Comparison of ENCODE assay signal across 13 cellular contexts in the genomic region with DNA sequence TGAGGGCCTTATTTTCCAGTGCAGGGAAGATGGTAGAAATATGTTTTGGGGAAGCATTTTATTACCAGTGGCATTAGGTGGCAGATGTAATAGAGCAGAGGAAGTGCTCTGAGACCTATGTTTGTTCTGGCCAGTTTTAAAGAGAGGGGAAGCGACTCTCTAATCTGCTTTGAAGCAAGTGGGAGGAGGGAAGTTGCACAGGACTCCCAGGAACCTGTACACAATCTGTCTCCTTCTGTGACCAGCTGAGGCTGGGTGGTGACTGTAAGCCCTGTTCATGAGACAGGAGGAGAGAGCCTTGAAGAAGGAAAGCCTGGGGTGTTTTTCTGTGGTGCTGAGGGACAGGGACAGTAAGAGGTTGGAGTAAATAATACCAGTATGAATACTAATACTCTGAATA.
A peak's percentile ranks its signal among the peaks of the same experiment; 100 is the strongest.
DNase-seq lines count a peak whose midpoint lies in the region; ATAC-seq, FAIRE-seq and TF ChIP-seq lines count a peak whose summit lies in the region.
"Had no signal": no experiment of that assay in that cellular context is flagged by ENCODE, and none has a peak within 500 bp of the region (broad histone marks: within the 10 kb centered on the region; RNA-seq: fewer than 3 reads in every experiment).

No MANE protein-coding gene starts in this region.

- H3K4me1 ChIP-seq in A549 (peaks cover 82% of the 10 kb centered on the region), body of pancreas (peaks cover 16% of the 10 kb centered on the region)

- 44% methylated on average over 1 of the region's 1 CpG for WGBS in A549 (ENCODE audit: missing lambda C conversion rate)
- 67 to 71% methylated on average over 1 of the region's 1 CpG for WGBS in body of pancreas, 2 donors

- no peaks in the 10 kb centered on the region for H3K9me3 Mint-ChIP-seq in mesothelial cell of epicardium
- H3K9me3 Mint-ChIP-seq: activated CD4-positive, alpha-beta T cell treated with anti-CD3 and anti-CD28 coated beads, Interleukin-2, amount 10 ng/mL, durations not matched to agents 7 days and 5 days; CD4-positive, CD25-positive, alpha-beta regulatory T cell had no signal

- peak overlapping the region; percentile 91 for H3K4me2 ChIP-seq in A549

- peaks cover 7% of the 10 kb centered on the region for H3K36me3 Mint-ChIP-seq in mesothelial cell of epicardium

- no peak for ATAC-seq in A549
- peak; percentile 34 for ATAC-seq in body of pancreas

- H3K9me3 ChIP-seq in A549 (no peaks in the 10 kb centered on the region), body of pancreas (no peaks in the 10 kb centered on the region)

- H3K27me3 ChIP-seq in body of pancreas, result no peaks in the 10 kb centered on the region

- POLR2A ChIA-PET in A549 (lab: Yijun Ruan, JAX), result no interaction called here

- no peak for TF ChIP-seq RAD21 in A549 (conservative IDR thresholded peaks at IDR 0.05 in 1 of 2, IDR thresholded peaks at IDR 0.05 in 1 of 2)

- no peak for TF ChIP-seq CTCF in A549 (IDR thresholded peaks at IDR 0.05)
- TF ChIP-seq CTCF in body of pancreas (IDR thresholded peaks at IDR 0.05), result no peak
- no peak for TF ChIP-seq CTCF in mesothelial cell of epicardium (IDR thresholded peaks at IDR 0.05; ENCODE audit: unreplicated experiment)

- H3K36me3 ChIP-seq in body of pancreas (replicated peaks in 1 of 2; ENCODE audit: insufficient read depth in 1 of 2, low read depth in 2 of 2), result no peaks in the 10 kb centered on the region

- no peak overlapping the region for H3K4me3 ChIP-seq in A549
- no peak overlapping the region for H3K4me3 ChIP-seq in body of pancreas

- DNase-seq in A549 (ENCODE audit: low read depth in 1 of 2, low spot score in 1 of 2) (no peak), KBM-7 (peak; percentile 65), body of pancreas (peak in 1 of 4 donors; percentile 23), mesothelial cell of epicardium (ENCODE audit: low spot score in 2 of 2, unreplicated experiment in 2 of 2) (no peak), T-helper 2 cell (no peak), NCI-H1694 treated with DMSO at 0.1 percent for 48 hours (lab: John Stamatoyannopoulos, UW) (no peak), RCC 7860 (ENCODE audit: low spot score) (no peak)
- DNase-seq in activated naive CD4-positive, alpha-beta T cell treated with Interleukin-2 at 50 U/mL for 16 hours, result no peak
- DNase-seq: activated CD4-positive, alpha-beta T cell treated with anti-CD3 and anti-CD28 coated beads, Interleukin-2, amount 10 ng/mL, durations not matched to agents 7 days and 5 days had no signal

- no peaks in the 10 kb centered on the region for H3K27me3 Mint-ChIP-seq in mesothelial cell of epicardium (ENCODE audit: low read depth)
- H3K27me3 Mint-ChIP-seq: activated CD4-positive, alpha-beta T cell treated with anti-CD3 and anti-CD28 coated beads, Interleukin-2, amount 10 ng/mL, durations not matched to agents 7 days and 5 days; CD4-positive, CD25-positive, alpha-beta regulatory T cell had no signal

- TF ChIP-seq EP300 in A549 (IDR thresholded peaks at IDR 0.05), result no peak

- TF ChIP-seq POLR2A in A549 (IDR thresholded peaks at IDR 0.05; ENCODE audit: low read length) (no peak), body of pancreas (IDR thresholded peaks at IDR 0.05) (no peak)

- FAIRE-seq in A549 (lab: Jason Lieb, UNC), result no peak
- no peak for FAIRE-seq in RCC 7860 (lab: Jason Lieb, UNC)
- FAIRE-seq: bronchial epithelial cell, H54 had no signal

- H3K27ac ChIP-seq in A549 (peak overlapping the region; percentile 98 to 99), body of pancreas (no peak overlapping the region)
- H3K27ac ChIP-seq: parathyroid adenoma had no signal

- intact Hi-C loops in body of pancreas (cut with DNase I), result no loop called here

- in situ Hi-C loops in KBM-7 (cut with MboI; ENCODE audit: low pct_unique_long_range_greater_than_20kb, low sequenced_read_pairs), result no loop called here

- H3K4me1 Mint-ChIP-seq in mesothelial cell of epicardium, result peaks cover 5% of the 10 kb centered on the region

- peak overlapping the region; percentile 38 for H3K27ac Mint-ChIP-seq in mesothelial cell of epicardium
- H3K27ac Mint-ChIP-seq: activated CD4-positive, alpha-beta T cell treated with anti-CD3 and anti-CD28 coated beads, Interleukin-2, amount 10 ng/mL, durations not matched to agents 7 days and 5 days had no signal

- CTCF ChIA-PET in A549 (lab: Yijun Ruan, JAX), result interaction anchor here (0.5 to 1.2 kb wide), 4 partner anchors 10 to 467 kb away, joined by 3 to 4 read pairs (median 4); no protein-coding TSS in a partner anchor

- H3K4me3 Mint-ChIP-seq in mesothelial cell of epicardium, result no peak overlapping the region
- H3K4me3 Mint-ChIP-seq: activated CD4-positive, alpha-beta T cell treated with anti-CD3 and anti-CD28 coated beads, Interleukin-2, amount 10 ng/mL, durations not matched to agents 7 days and 5 days; CD4-positive, CD25-positive, alpha-beta regulatory T cell had no signal

TF ChIP-seq in A549, 52 proteins besides CTCF, POLR2A, EP300 and RAD21:
- TF ChIP-seq, protein P1, sequence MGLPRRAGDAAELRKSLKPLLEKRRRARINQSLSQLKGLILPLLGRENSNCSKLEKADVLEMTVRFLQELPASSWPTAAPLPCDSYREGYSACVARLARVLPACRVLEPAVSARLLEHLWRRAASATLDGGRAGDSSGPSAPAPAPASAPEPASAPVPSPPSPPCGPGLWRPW (IDR thresholded peaks at IDR 0.05), result no peak
- TF ChIP-seq NFE2L2 (conservative IDR thresholded peaks at IDR 0.05; ENCODE audit: low read length), result no peak
- TF ChIP-seq ZC3H11A (IDR thresholded peaks at IDR 0.05), result no peak
- no peak for TF ChIP-seq GATA3 (IDR thresholded peaks at IDR 0.05; ENCODE audit: borderline replicate concordance)
- no peak for TF ChIP-seq RARB (CRISPR knock-in tag; IDR thresholded peaks at IDR 0.05)
- TF ChIP-seq, protein P2, sequence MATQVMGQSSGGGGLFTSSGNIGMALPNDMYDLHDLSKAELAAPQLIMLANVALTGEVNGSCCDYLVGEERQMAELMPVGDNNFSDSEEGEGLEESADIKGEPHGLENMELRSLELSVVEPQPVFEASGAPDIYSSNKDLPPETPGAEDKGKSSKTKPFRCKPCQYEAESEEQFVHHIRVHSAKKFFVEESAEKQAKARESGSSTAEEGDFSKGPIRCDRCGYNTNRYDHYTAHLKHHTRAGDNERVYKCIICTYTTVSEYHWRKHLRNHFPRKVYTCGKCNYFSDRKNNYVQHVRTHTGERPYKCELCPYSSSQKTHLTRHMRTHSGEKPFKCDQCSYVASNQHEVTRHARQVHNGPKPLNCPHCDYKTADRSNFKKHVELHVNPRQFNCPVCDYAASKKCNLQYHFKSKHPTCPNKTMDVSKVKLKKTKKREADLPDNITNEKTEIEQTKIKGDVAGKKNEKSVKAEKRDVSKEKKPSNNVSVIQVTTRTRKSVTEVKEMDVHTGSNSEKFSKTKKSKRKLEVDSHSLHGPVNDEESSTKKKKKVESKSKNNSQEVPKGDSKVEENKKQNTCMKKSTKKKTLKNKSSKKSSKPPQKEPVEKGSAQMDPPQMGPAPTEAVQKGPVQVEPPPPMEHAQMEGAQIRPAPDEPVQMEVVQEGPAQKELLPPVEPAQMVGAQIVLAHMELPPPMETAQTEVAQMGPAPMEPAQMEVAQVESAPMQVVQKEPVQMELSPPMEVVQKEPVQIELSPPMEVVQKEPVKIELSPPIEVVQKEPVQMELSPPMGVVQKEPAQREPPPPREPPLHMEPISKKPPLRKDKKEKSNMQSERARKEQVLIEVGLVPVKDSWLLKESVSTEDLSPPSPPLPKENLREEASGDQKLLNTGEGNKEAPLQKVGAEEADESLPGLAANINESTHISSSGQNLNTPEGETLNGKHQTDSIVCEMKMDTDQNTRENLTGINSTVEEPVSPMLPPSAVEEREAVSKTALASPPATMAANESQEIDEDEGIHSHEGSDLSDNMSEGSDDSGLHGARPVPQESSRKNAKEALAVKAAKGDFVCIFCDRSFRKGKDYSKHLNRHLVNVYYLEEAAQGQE (IDR thresholded peaks at IDR 0.05), result no peak
- TF ChIP-seq HOXA7 (CRISPR knock-in tag; IDR thresholded peaks at IDR 0.05), result no peak
- no peak for TF ChIP-seq ESRRA (IDR thresholded peaks at IDR 0.05; ENCODE audit: borderline replicate concordance, low read length)
- no peak for TF ChIP-seq FOXS1 (CRISPR knock-in tag; IDR thresholded peaks at IDR 0.05)
- no peak for TF ChIP-seq PHF8 (IDR thresholded peaks at IDR 0.05; ENCODE audit: borderline replicate concordance, low read depth)
- TF ChIP-seq EHF (CRISPR knock-in tag; IDR thresholded peaks at IDR 0.05), result no peak

Comparison
In these comparisons a context has a peak if more than half of its experiments do, and no peak if none do; other contexts are left out.
1. H3K27ac ChIP-seq: peak in A549 (2 of 2); none in body of pancreas (0 of 4).